16 cellular contexts compared by ENCODE assay signal in genomic region chr10:22593644-22594043, GRCh38.
"Had no signal": no experiment of that assay in that cellular context is flagged by ENCODE, and none has a peak within 500 bp of the region (broad histone marks: within the 10 kb centered on the region; RNA-seq: fewer than 3 reads in every experiment).

No MANE protein-coding gene starts in this region.

- H3K27ac Mint-ChIP-seq: activated T-helper 1 cell treated with anti-CD3 and anti-CD28 coated beads, Interleukin-12 subunit alpha, Interleukin-12 subunit beta, Interleukin-2, Interleukin-4 antibody, amounts not matched to agents 30 ng/mL and 10 ng/mL and 1 ng/mL, durations not matched to agents 14 hours and 24 hours and 36 hours had no signal

- H3K9me3 Mint-ChIP-seq: activated T-helper 1 cell treated with anti-CD3 and anti-CD28 coated beads, Interleukin-12 subunit alpha, Interleukin-12 subunit beta, Interleukin-2, Interleukin-4 antibody, amounts not matched to agents 30 ng/mL and 10 ng/mL and 1 ng/mL, durations not matched to agents 14 hours and 24 hours and 36 hours had no signal

- FAIRE-seq: colon, endothelial cell of umbilical vein, keratinocyte, pancreas, TTC549, urothelium cell line had no signal

- H3K27me3 ChIP-seq: adrenal gland, foreskin keratinocyte, pancreas, stomach had no signal

- H3K4me3 ChIP-seq: adrenal gland, pancreas, stomach had no signal

- H3K27ac ChIP-seq: adrenal gland, foreskin keratinocyte, pancreas, stomach had no signal

- H3K4me1 ChIP-seq: foreskin keratinocyte had no signal

- H3K9me3 ChIP-seq: adrenal gland, pancreas, stomach had no signal

- DNase-seq: activated CD4-positive, alpha-beta T cell treated with anti-CD3 and anti-CD28 coated beads, Interleukin-2, amount 50 U/mL, for 4 hours; activated naive CD4-positive, alpha-beta T cell; adrenal gland; foreskin keratinocyte; left ventricle myocardium superior; mesendoderm; pancreas; stimulated activated CD4-positive, alpha-beta T cell treated with anti-CD3 and anti-CD28 coated beads, Interleukin-4, amount 100 ng/mL, for 1 hour; stimulated activated CD8-positive, alpha-beta memory T cell treated with anti-CD3 and anti-CD28 coated beads, Interleukin-4, amount 100 ng/mL, for 48 hours; stomach had no signal

- H3K36me3 ChIP-seq: pancreas had no signal

- H3K4me3 Mint-ChIP-seq: activated T-helper 1 cell treated with anti-CD3 and anti-CD28 coated beads, Interleukin-12 subunit alpha, Interleukin-12 subunit beta, Interleukin-2, Interleukin-4 antibody, amounts not matched to agents 30 ng/mL and 10 ng/mL and 1 ng/mL, durations not matched to agents 14 hours and 24 hours and 36 hours had no signal
